Comparison of ENCODE assay signal across 24 cellular contexts in the genomic region with DNA sequence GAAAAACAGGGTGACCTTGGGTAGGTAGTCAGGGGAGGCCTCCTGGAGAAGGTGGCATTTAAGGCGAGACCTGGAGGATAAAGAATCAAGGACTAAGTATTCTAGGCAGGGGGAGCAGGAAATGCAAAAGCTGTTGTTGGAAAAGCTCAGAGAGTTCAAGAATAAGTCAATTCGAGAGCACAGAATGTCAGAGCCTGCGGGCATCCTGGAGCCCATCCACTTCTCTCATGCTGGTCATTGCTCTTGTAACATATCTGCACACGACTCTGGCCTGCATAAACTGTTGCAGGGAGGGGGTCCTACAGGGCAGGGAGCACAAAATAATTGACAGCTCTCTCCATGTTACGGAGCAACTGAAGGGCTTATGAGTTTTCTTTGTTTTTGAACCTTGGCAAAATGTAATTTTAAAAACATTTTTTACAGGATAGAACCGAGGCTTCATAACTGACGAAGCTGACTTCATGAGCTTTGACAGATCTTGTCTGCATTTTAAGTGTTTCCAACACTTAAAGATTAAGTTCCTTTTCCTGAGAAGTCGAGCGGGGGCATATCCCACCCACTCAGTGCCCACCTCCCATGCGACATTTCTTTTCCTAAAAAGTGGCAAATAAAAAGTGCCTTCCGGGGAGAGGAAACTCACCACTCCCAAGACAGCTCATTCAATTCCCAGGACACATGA. TPM values are rescaled to one million over a fixed set of nuclear protein-coding genes. Genes with fewer than 3 reads are reported as not detected.
A peak's percentile ranks its signal among the peaks of the same experiment; 100 is the strongest.
DNase-seq lines count a peak whose midpoint lies in the region; ATAC-seq, FAIRE-seq and TF ChIP-seq lines count a peak whose summit lies in the region.
"Had no signal": no experiment of that assay in that cellular context is flagged by ENCODE, and none has a peak within 500 bp of the region (broad histone marks: within the 10 kb centered on the region; RNA-seq: fewer than 3 reads in every experiment).

No MANE protein-coding gene starts in this region.

- TF ChIP-seq POLR2A in H54 (IDR thresholded peaks at IDR 0.05; ENCODE audit: low read depth, low read length) = no peak
- no peak for TF ChIP-seq POLR2A in GM18505 (IDR thresholded peaks at IDR 0.05; ENCODE audit: borderline replicate concordance, extremely low read depth, insufficient read depth, insufficient read length)

- peak overlapping the region; percentile 46 to 76 (median 59) for H3K4me2 ChIP-seq in BLaER1 treated with 17β-estradiol and CSF1 and Interleukin-3, amounts not matched to agents 10 nM and 100 nM
- H3K4me2 ChIP-seq: SK-N-SH had no signal

- H3K9me3 ChIP-seq in BLaER1 treated with 17β-estradiol and CSF1 and Interleukin-3, amounts not matched to agents 10 nM and 100 nM (replicated peaks in 1 of 11) = peaks cover 0 to 8% (median 0%) of the 10 kb centered on the region in 11 experiments; a peak in 2 of 22 replicates
- H3K9me3 ChIP-seq: Caco-2, SK-N-SH had no signal

- peaks cover 0 to 10% (median 0%) of the 10 kb centered on the region in 11 experiments; a peak in 2 of 22 replicates for H3K27me3 ChIP-seq in BLaER1 treated with 17β-estradiol and CSF1 and Interleukin-3, amounts not matched to agents 10 nM and 100 nM

- H3K27ac ChIP-seq in BLaER1 treated with 17β-estradiol and CSF1 and Interleukin-3, amounts not matched to agents 10 nM and 100 nM = peak overlapping the region in 2 of 11 experiments; percentile 5 to 48; a peak in 3 of 22 replicates

- H3K4me1 ChIP-seq in BLaER1 treated with 17β-estradiol and CSF1 and Interleukin-3, amounts not matched to agents 10 nM and 100 nM = peaks cover 36 to 81% (median 74%) of the 10 kb centered on the region in 10 experiments
- H3K4me1 ChIP-seq: Caco-2 had no signal

- DNase-seq in AG20443 (ENCODE audit: low spot score) (peak; percentile 48), M059J (ENCODE audit: low read depth) (peak; percentile 48), fibroblast of peridontal ligament (ENCODE audit: extremely low read depth) (peak; percentile 18), H54 (ENCODE audit: insufficient read length, low spot score) (no peak)
- DNase-seq: Caco-2; CD4-positive, CD25-positive, alpha-beta regulatory T cell; DMS153; HCEC 1CT; KG1; NCI-H1417; NCI-H187; NCI-H2107; NCI-H510A; NCI-H748 treated with DMSO at 0.1 percent for 48 hours; NK-92 treated with Interleukin-12 subunit alpha and Interleukin-12 subunit beta, amount 100 ng/mL, for 24 hours; SHP77 treated with DMSO at 0.1 percent for 48 hours; SK-N-SH had no signal

- peak overlapping the region in 1 of 11 experiments; percentile 3; a peak in 2 of 22 replicates for H3K9ac ChIP-seq in BLaER1 treated with 17β-estradiol and CSF1 and Interleukin-3, amounts not matched to agents 10 nM and 100 nM
- H3K9ac ChIP-seq: SK-N-SH had no signal

- FAIRE-seq in H54 (lab: Jason Lieb, UNC) = no peak
- FAIRE-seq: HepG2 had no signal

- H3K4me3 ChIP-seq in BLaER1 treated with 17β-estradiol and CSF1 and Interleukin-3, amounts not matched to agents 10 nM and 100 nM = no peak overlapping the region

- no peak for ATAC-seq in GM18505 (IDR thresholded peaks at IDR 0.05; ENCODE audit: unreplicated experiment)
- ATAC-seq in HG02571 (IDR thresholded peaks at IDR 0.05; ENCODE audit: unreplicated experiment) = no peak
- no peak for ATAC-seq in HG03457 (IDR thresholded peaks at IDR 0.05; ENCODE audit: unreplicated experiment)
- ATAC-seq: HepG2 had no signal

- H4K20me1 ChIP-seq in BLaER1 treated with 17β-estradiol and CSF1 and Interleukin-3, amounts not matched to agents 10 nM and 100 nM = no peaks in the 10 kb centered on the region

- H3K36me3 ChIP-seq in BLaER1 treated with 17β-estradiol and CSF1 and Interleukin-3, amounts not matched to agents 10 nM and 100 nM = no peaks in the 10 kb centered on the region

RNA-seq across cellular contexts. Expression of gene PLA2G5, which starts 4.2 kb away (rescaled TPM):
- total RNA-seq in M059J (2014; rRNA removed; shearing (Covaris generic)) = 0.84 and 2.1 TPM in 2 replicates
- total RNA-seq: A673; Caco-2; CD4-positive, CD25-positive, alpha-beta regulatory T cell; HepG2; OCI-LY7 had no signal

RNA-seq across cellular contexts. Expression of gene PLA2G2D, which starts 45.2 kb away (rescaled TPM):
- total RNA-seq in M059J (2014; rRNA removed; shearing (Covaris generic)) = not detected in 2 replicates
- total RNA-seq: A673; Caco-2; CD4-positive, CD25-positive, alpha-beta regulatory T cell; HepG2; OCI-LY7 had no signal
